In genomic region chr2:54518430-54518829, GRCh38 we compare ENCODE assay signal across 27 cellular contexts.
"Had no signal": no experiment of that assay in that cellular context is flagged by ENCODE, and none has a peak within 500 bp of the region (broad histone marks: within the 10 kb centered on the region; RNA-seq: fewer than 3 reads in every experiment).

No MANE protein-coding gene starts in this region.

- H3K4me1 ChIP-seq: prostate gland had no signal

- H3K27ac ChIP-seq: pancreas, prostate gland, skin epidermis, stomach, tibial artery, vagina had no signal

- DNase-seq: heart left ventricle; hypothalamus; immature natural killer cell; kidney; left colon; midbrain; mucosa of descending colon; naive thymus-derived CD8-positive, alpha-beta T cell; nucleus accumbens; pancreas; posterior cingulate gyrus; retina; right cardiac atrium; stimulated activated CD4-positive, alpha-beta T cell treated with anti-CD3 and anti-CD28 coated beads, Interleukin-12 subunit alpha, Interleukin-12 subunit beta, amount 100 ng/mL, for 4 hours; stimulated activated CD4-positive, alpha-beta T cell treated with anti-CD3 and anti-CD28 coated beads, Interleukin-15, amount 100 ng/mL, for 24 hours; stimulated activated CD4-positive, alpha-beta T cell treated with anti-CD3 and anti-CD28 coated beads, Interleukin-2, amount 100 ng/mL, for 24 hours; stimulated activated CD4-positive, alpha-beta T cell treated with anti-CD3 and anti-CD28 coated beads, Interleukin-4, amount 100 ng/mL, for 1 hour; stimulated activated naive B cell treated with anti-CD40 and anti-IgM and Interleukin-4, amounts not matched to agents 10 μg/mL and 1 μg/mL and 100 μg/mL, for 72 hours; stimulated activated naive CD8-positive, alpha-beta T cell treated with anti-CD3 and anti-CD28 coated beads, Interleukin-15, Interleukin-2, amounts not matched to agents 100 U/mL and 50 U/mL, for 24 hours; stomach; testis; tibial artery; trophoblast cell had no signal

- H3K9me3 ChIP-seq: heart left ventricle, mucosa of descending colon, pancreas, prostate gland, stomach, testis, tibial artery, vagina had no signal

- H3K4me3 ChIP-seq: heart left ventricle, mucosa of descending colon, pancreas, prostate gland, skin epidermis, stomach, testis, tibial artery, vagina had no signal

- H3K27me3 ChIP-seq: heart left ventricle, pancreas, stomach, testis, tibial artery, vagina had no signal

- ATAC-seq: heart left ventricle; left colon; mucosa of descending colon; naive thymus-derived CD8-positive, alpha-beta T cell; right cardiac atrium; sciatic nerve; stimulated activated naive B cell treated with anti-CD40 and anti-IgM and Interleukin-4, amounts not matched to agents 10 μg/mL and 1 μg/mL and 100 μg/mL, for 72 hours; stimulated activated naive CD8-positive, alpha-beta T cell treated with anti-CD3 and anti-CD28 coated beads, Interleukin-15, Interleukin-2, amounts not matched to agents 100 U/mL and 50 U/mL, for 24 hours had no signal

- H3K36me3 ChIP-seq: pancreas, prostate gland, stomach, tibial artery, vagina had no signal
